ENCODE assay signal across 13 cellular contexts in genomic region chr10:116183733-116184447, GRCh38.
DNase-seq lines count a peak whose midpoint lies in the region; ATAC-seq lines count a peak whose summit lies in the region.
"Had no signal": no experiment of that assay in that cellular context is flagged by ENCODE, and none has a peak within 500 bp of the region (broad histone marks: within the 10 kb centered on the region; RNA-seq: fewer than 3 reads in every experiment).

No MANE protein-coding gene starts in this region.

- H3K4me1 ChIP-seq in adipocyte (ENCODE audit: control insufficient read depth, insufficient read depth, low read length), result peaks cover 12% of the 10 kb centered on the region

- DNase-seq in AG08396 (ENCODE audit: low spot score) (peak; percentile 36), H7 (peak; percentile 32), adipocyte (ENCODE audit: low read depth) (peak; percentile 32), iPS DF 4.7 (ENCODE audit: extremely low read depth, low spot score) (peak; percentile 16), ecto neural progenitor cell (ENCODE audit: low spot score) (no peak), NCI-H2196 (lab: John Stamatoyannopoulos, UW; ENCODE audit: unreplicated experiment) (no peak)
- no peak for DNase-seq in stimulated activated CD4-positive, alpha-beta T cell treated with anti-CD3 and anti-CD28 coated beads, Interleukin-12 subunit alpha, Interleukin-12 subunit beta, amount 100 ng/mL, for 4 hours
- DNase-seq: activated effector memory CD4-positive, alpha-beta T cell treated with anti-CD3 and anti-CD28 coated beads, Interleukin-2, amount 50 U/mL, for 16 hours; naive B cell; NCI-H2081 treated with DMSO at 0.1 percent for 48 hours; SHP77 had no signal

- no peak overlapping the region for H3K4me3 ChIP-seq in H7 (ENCODE audit: insufficient read depth, low read depth, low read length)
- H3K4me3 ChIP-seq in adipocyte (ENCODE audit: low read length), result no peak overlapping the region
- H3K4me3 ChIP-seq: dorsolateral prefrontal cortex had no signal

- no peaks in the 10 kb centered on the region for H3K9me3 ChIP-seq in adipocyte (ENCODE audit: control insufficient read depth, low read length)

- ATAC-seq in GM21786 (IDR thresholded peaks at IDR 0.05; ENCODE audit: unreplicated experiment), result no peak

- no peaks in the 10 kb centered on the region for H3K27me3 ChIP-seq in H7 (ENCODE audit: control insufficient read depth, insufficient read depth, low read length)
- no peaks in the 10 kb centered on the region for H3K27me3 ChIP-seq in adipocyte (replicated peaks; ENCODE audit: control insufficient read depth, insufficient read depth, low read length)

- no peak overlapping the region for H3K9ac ChIP-seq in adipocyte (ENCODE audit: low read length)

- H3K36me3 ChIP-seq in H7 (replicated peaks; ENCODE audit: control insufficient read depth, insufficient read depth, low read length), result no peaks in the 10 kb centered on the region
- H3K36me3 ChIP-seq in adipocyte (ENCODE audit: control insufficient read depth, insufficient read depth, low read length, severe bottlenecking), result no peaks in the 10 kb centered on the region

Comparison
In these comparisons a context has a peak if more than half of its experiments do, and no peak if none do; other contexts are left out.
1. DNase-seq: peak in AG08396 (single experiment), H7 (single experiment), adipocyte (single experiment) and iPS DF 4.7 (single experiment); none in stimulated activated CD4-positive, alpha-beta T cell treated with anti-CD3 and anti-CD28 coated beads, Interleukin-12 subunit alpha, Interleukin-12 subunit beta, amount 100 ng/mL, for 4 hours (single experiment), ecto neural progenitor cell (single experiment) and NCI-H2196 (single experiment).